33 cellular contexts compared by ENCODE assay signal in the genomic region with DNA sequence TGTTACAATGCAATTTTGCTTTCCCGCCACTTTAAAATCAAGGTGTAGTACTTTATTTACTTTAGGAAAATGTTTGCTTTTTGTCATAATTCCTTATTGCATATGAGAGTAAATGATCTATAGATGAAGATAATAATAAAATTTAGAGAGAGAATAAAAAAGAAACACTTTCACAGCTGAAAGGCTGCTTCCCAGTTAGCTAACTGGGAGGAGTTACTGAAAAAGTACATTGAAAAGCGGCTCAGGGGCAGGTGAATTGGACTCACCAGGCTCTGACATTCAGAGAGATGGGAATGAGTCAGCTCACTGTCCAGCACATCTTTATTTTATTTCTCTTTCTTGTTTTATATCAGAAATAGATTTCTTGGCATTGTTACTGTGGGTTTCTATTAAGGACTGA.
"Had no signal": no experiment of that assay in that cellular context is flagged by ENCODE, and none has a peak within 500 bp of the region (broad histone marks: within the 10 kb centered on the region; RNA-seq: fewer than 3 reads in every experiment).

No MANE protein-coding gene starts in this region.

- H3K9me3 ChIP-seq: adrenal gland, ascending aorta, body of pancreas, breast epithelium had no signal

- H3K4me3 ChIP-seq: adrenal gland, ascending aorta, body of pancreas, breast epithelium, cardiac muscle cell had no signal

- H3K36me3 ChIP-seq: adrenal gland, ascending aorta, brain microvascular endothelial cell, breast epithelium, cardiac muscle cell had no signal

- H3K4me1 ChIP-seq: body of pancreas, breast epithelium had no signal

- H3K27ac ChIP-seq: adrenal gland, ascending aorta, body of pancreas, brain microvascular endothelial cell, breast epithelium, cardiac muscle cell had no signal

- H3K27me3 ChIP-seq: adrenal gland, ascending aorta, body of pancreas, brain microvascular endothelial cell, breast epithelium, cardiac muscle cell had no signal

- DNase-seq: activated effector memory CD4-positive, alpha-beta T cell treated with anti-CD3 and anti-CD28 coated beads, Interleukin-2, amount 50 U/mL, for 16 hours; activated effector memory CD4-positive, alpha-beta T cell treated with Interleukin-2 at 50 U/mL for 16 hours; activated gamma-delta T cell; activated gamma-delta T cell treated with Interleukin-2 at 50 U/mL for 16 hours; activated naive CD4-positive, alpha-beta T cell; activated naive CD4-positive, alpha-beta T cell treated with anti-CD3 and anti-CD28 coated beads for 36 hours; activated naive CD4-positive, alpha-beta T cell treated with anti-CD3 and anti-CD28 coated beads, Interleukin-2, amount 10 ng/mL, durations not matched to agents 7 days and 5 days; activated naive CD4-positive, alpha-beta T cell treated with anti-CD3 and anti-CD28 coated beads, Interleukin-2, amount 50 U/mL, for 16 hours; activated naive CD4-positive, alpha-beta T cell treated with Interleukin-2 at 50 U/mL for 16 hours; activated naive CD8-positive, alpha-beta T cell treated with anti-CD3 and anti-CD28 coated beads for 36 hours; activated naive CD8-positive, alpha-beta T cell treated with anti-CD3 and anti-CD28 coated beads, Interleukin-2, amount 10 ng/mL, durations not matched to agents 7 days and 5 days; activated naive CD8-positive, alpha-beta T cell treated with anti-CD3 and anti-CD28 coated beads, Interleukin-2, amount 50 U/mL, for 24 hours; activated T-cell treated with anti-CD3 and anti-CD28 coated beads for 4 hours; activated T-cell treated with anti-CD3 and anti-CD28 coated beads, Interleukin-2, amount 50 U/mL, for 1 hour; activated T-cell treated with anti-CD3 and anti-CD28 coated beads, Interleukin-2, amount 50 U/mL, for 24 hours; activated T-cell treated with anti-CD3 and anti-CD28 coated beads, Interleukin-2, amount 50 U/mL, for 4 hours; activated T-cell treated with anti-CD3 and anti-CD28 coated beads, Interleukin-2, amount 50 U/mL, for 48 hours; activated T-cell treated with anti-CD3 and anti-CD28 coated beads, Interleukin-2, amount 50 U/mL, for 72 hours; adrenal gland; amniotic stem cell; amygdala; anterior cingulate cortex; aorta; body of pancreas; brain microvascular endothelial cell; caudate nucleus; central memory CD4-positive, alpha-beta T cell; cerebellar nuclear complex had no signal

- ATAC-seq: activated naive CD4-positive, alpha-beta T cell treated with anti-CD3 and anti-CD28 coated beads, Interleukin-2, amount 50 U/mL, for 72 hours; activated naive CD8-positive, alpha-beta T cell treated with anti-CD3 and anti-CD28 coated beads, Interleukin-2, amount 50 U/mL, for 24 hours; activated T-cell treated with anti-CD3 and anti-CD28 coated beads, Interleukin-2, amount 50 U/mL, for 4 hours; activated T-cell treated with anti-CD3 and anti-CD28 coated beads, Interleukin-2, amount 50 U/mL, for 72 hours; activated T-helper 17 cell treated with anti-CD3 and anti-CD28 coated beads, Interleukin-2, amount 50 U/mL, for 72 hours; body of pancreas had no signal
